In genomic region chr13:24630851-24631341, GRCh38 we compare ENCODE assay signal across 1 cellular context.
A peak's percentile ranks its signal among the peaks of the same experiment; 100 is the strongest.
TF ChIP-seq lines count a peak whose summit lies in the region.

No MANE protein-coding gene starts in this region.

TF ChIP-seq in K562, 482 proteins besides CTCF, POLR2A, EP300 and RAD21 (continued from another document and continues in another):
- no peak for TF ChIP-seq HBP1 (CRISPR knock-in tag; IDR thresholded peaks at IDR 0.05)
- no peak for TF ChIP-seq MEIS2 (IDR thresholded peaks at IDR 0.05; ENCODE audit: partially characterized antibody)
- TF ChIP-seq CAMTA2 (CRISPR knock-in tag; conservative IDR thresholded peaks at IDR 0.05), result no peak
- TF ChIP-seq TBL1XR1 (IDR thresholded peaks at IDR 0.05; ENCODE audit: low read length in 2 of 2), result no peak
- TF ChIP-seq ZFX (CRISPR knock-in tag; IDR thresholded peaks at IDR 0.05), result no peak
- TF ChIP-seq NFATC3 (IDR thresholded peaks at IDR 0.05), result no peak
- TF ChIP-seq TOE1 (IDR thresholded peaks at IDR 0.05; ENCODE audit: borderline replicate concordance), result no peak
- no peak for TF ChIP-seq TOE1 (CRISPR knock-in tag; IDR thresholded peaks at IDR 0.05; ENCODE audit: borderline replicate concordance, low read depth)
- TF ChIP-seq YY1 (IDR thresholded peaks at IDR 0.05; ENCODE audit: borderline replicate concordance in 1 of 3, control insufficient read depth in 1 of 3, extremely low read depth in 1 of 3, insufficient read depth in 3 of 3, insufficient read length in 1 of 3, insufficient replicate concordance in 2 of 3, low read depth in 1 of 3, low read length in 2 of 3), result no peak
- TF ChIP-seq, protein P1, sequence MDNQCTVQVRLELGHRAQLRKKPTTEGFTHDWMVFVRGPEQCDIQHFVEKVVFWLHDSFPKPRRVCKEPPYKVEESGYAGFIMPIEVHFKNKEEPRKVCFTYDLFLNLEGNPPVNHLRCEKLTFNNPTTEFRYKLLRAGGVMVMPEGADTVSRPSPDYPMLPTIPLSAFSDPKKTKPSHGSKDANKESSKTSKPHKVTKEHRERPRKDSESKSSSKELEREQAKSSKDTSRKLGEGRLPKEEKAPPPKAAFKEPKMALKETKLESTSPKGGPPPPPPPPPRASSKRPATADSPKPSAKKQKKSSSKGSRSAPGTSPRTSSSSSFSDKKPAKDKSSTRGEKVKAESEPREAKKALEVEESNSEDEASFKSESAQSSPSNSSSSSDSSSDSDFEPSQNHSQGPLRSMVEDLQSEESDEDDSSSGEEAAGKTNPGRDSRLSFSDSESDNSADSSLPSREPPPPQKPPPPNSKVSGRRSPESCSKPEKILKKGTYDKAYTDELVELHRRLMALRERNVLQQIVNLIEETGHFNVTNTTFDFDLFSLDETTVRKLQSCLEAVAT (IDR thresholded peaks at IDR 0.05), result no peak
- no peak for TF ChIP-seq NR2C1 (IDR thresholded peaks at IDR 0.05)
- no peak for TF ChIP-seq NR2C1 (tag; IDR thresholded peaks at IDR 0.05)
- TF ChIP-seq ZNF583 (CRISPR knock-in tag; IDR thresholded peaks at IDR 0.05), result 0 out of 2 replicates have a peak, but pooled peaks have one; percentile 27
- TF ChIP-seq KAT2B (IDR thresholded peaks at IDR 0.05; ENCODE audit: low read depth, low read length), result no peak
- no peak for TF ChIP-seq SAFB2 (IDR thresholded peaks at IDR 0.05; ENCODE audit: borderline replicate concordance, low read depth, low read length, severe bottlenecking)
- TF ChIP-seq ZBTB40 (IDR thresholded peaks at IDR 0.05), result no peak
- TF ChIP-seq ZBTB40 (CRISPR knock-in tag; IDR thresholded peaks at IDR 0.05), result no peak
- no peak for TF ChIP-seq SMAD2 (IDR thresholded peaks at IDR 0.05; ENCODE audit: low read depth, low read length)
- no peak for TF ChIP-seq PHB (CRISPR knock-in tag; IDR thresholded peaks at IDR 0.05)
- TF ChIP-seq, protein P2, sequence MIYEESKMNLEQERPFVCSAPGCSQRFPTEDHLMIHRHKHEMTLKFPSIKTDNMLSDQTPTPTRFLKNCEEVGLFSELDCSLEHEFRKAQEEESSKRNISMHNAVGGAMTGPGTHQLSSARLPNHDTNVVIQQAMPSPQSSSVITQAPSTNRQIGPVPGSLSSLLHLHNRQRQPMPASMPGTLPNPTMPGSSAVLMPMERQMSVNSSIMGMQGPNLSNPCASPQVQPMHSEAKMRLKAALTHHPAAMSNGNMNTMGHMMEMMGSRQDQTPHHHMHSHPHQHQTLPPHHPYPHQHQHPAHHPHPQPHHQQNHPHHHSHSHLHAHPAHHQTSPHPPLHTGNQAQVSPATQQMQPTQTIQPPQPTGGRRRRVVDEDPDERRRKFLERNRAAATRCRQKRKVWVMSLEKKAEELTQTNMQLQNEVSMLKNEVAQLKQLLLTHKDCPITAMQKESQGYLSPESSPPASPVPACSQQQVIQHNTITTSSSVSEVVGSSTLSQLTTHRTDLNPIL (CRISPR knock-in tag; IDR thresholded peaks at IDR 0.05), result no peak
- no peak for TF ChIP-seq ILF3 (IDR thresholded peaks at IDR 0.05; ENCODE audit: borderline replicate concordance)
- no peak for TF ChIP-seq CHD1 (IDR thresholded peaks at IDR 0.05; ENCODE audit: low read length)
- no peak for TF ChIP-seq E2F1 (CRISPR knock-in tag; IDR thresholded peaks at IDR 0.05)
- TF ChIP-seq NKRF (IDR thresholded peaks at IDR 0.05; ENCODE audit: borderline replicate concordance), result no peak
- TF ChIP-seq ZEB2 (IDR thresholded peaks at IDR 0.05), result no peak
- TF ChIP-seq SP1 (CRISPR knock-in tag; IDR thresholded peaks at IDR 0.05), result no peak
- no peak for TF ChIP-seq TCFL5 (CRISPR knock-in tag; conservative IDR thresholded peaks at IDR 0.05)
- no peak for TF ChIP-seq KDM5B (IDR thresholded peaks at IDR 0.05; ENCODE audit: insufficient replicate concordance, low read depth, low read length)
- TF ChIP-seq, protein P3, sequence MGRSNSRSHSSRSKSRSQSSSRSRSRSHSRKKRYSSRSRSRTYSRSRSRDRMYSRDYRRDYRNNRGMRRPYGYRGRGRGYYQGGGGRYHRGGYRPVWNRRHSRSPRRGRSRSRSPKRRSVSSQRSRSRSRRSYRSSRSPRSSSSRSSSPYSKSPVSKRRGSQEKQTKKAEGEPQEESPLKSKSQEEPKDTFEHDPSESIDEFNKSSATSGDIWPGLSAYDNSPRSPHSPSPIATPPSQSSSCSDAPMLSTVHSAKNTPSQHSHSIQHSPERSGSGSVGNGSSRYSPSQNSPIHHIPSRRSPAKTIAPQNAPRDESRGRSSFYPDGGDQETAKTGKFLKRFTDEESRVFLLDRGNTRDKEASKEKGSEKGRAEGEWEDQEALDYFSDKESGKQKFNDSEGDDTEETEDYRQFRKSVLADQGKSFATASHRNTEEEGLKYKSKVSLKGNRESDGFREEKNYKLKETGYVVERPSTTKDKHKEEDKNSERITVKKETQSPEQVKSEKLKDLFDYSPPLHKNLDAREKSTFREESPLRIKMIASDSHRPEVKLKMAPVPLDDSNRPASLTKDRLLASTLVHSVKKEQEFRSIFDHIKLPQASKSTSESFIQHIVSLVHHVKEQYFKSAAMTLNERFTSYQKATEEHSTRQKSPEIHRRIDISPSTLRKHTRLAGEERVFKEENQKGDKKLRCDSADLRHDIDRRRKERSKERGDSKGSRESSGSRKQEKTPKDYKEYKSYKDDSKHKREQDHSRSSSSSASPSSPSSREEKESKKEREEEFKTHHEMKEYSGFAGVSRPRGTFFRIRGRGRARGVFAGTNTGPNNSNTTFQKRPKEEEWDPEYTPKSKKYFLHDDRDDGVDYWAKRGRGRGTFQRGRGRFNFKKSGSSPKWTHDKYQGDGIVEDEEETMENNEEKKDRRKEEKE (IDR thresholded peaks at IDR 0.05; ENCODE audit: borderline replicate concordance in 1 of 2, control insufficient read depth in 1 of 2, low read depth in 2 of 2, low read length in 1 of 2), result no peak
- TF ChIP-seq NCOA1 (IDR thresholded peaks at IDR 0.05; ENCODE audit: low read depth), result no peak
- 0 out of 2 replicates have a peak, but pooled peaks have one; percentile 18 for TF ChIP-seq MAFG (tag; conservative IDR thresholded peaks at IDR 0.05)
- no peak for TF ChIP-seq ZNF134 (CRISPR knock-in tag; conservative IDR thresholded peaks at IDR 0.05)
- TF ChIP-seq PTBP1 (IDR thresholded peaks at IDR 0.05; ENCODE audit: low read depth, low read length), result no peak
- no peak for TF ChIP-seq ZNF655 (CRISPR knock-in tag; IDR thresholded peaks at IDR 0.05)
